ENCODE assay signal across 8 cellular contexts in genomic region chr16:10895053-10895946, GRCh38. TPM values are rescaled to one million over a fixed set of nuclear protein-coding genes. Genes with fewer than 3 reads are reported as not detected.
DNase-seq lines count a peak whose midpoint lies in the region; ATAC-seq, FAIRE-seq and TF ChIP-seq lines count a peak whose summit lies in the region.
"Had no signal": no experiment of that assay in that cellular context is flagged by ENCODE, and none has a peak within 500 bp of the region (broad histone marks: within the 10 kb centered on the region; RNA-seq: fewer than 3 reads in every experiment).

No MANE protein-coding gene starts in this region.

- H3K4me3 ChIP-seq in H7 (ENCODE audit: insufficient read depth, low read depth, low read length) (no peak overlapping the region), H1 (ENCODE audit: extremely low read depth in 1 of 4, insufficient read depth in 2 of 4, low read depth in 3 of 4, low read length in 4 of 4) (no peak overlapping the region)

- WGBS in H1 (ENCODE audit: extremely low coverage in 1 of 2, insufficient coverage in 1 of 2, insufficient read length in 1 of 2, insufficient replicate concordance in 2 of 2, low coverage in 1 of 2, low lambda C conversion rate in 2 of 2, missing lambda C conversion rate in 1 of 2), 2 experiments: 34% methylated on average over 17 of the region's 17 CpGs; no CpG with 5 or more reads in 1 of the 2 experiments

- no peak overlapping the region for H2AFZ ChIP-seq in H1 (ENCODE audit: low read length)

- no peaks in the 10 kb centered on the region for H3K79me2 ChIP-seq in H1 (ENCODE audit: control insufficient read depth in 1 of 2, insufficient read depth in 2 of 2, low read length in 2 of 2)

- no peak overlapping the region for H3K23ac ChIP-seq in H1 (ENCODE audit: insufficient read length)

- no peak for TF ChIP-seq CTCF in H1 (IDR thresholded peaks at IDR 0.05; ENCODE audit: control extremely low read depth in 1 of 3, insufficient read depth in 1 of 3, low read depth in 1 of 3, low read length in 3 of 3)

- no peak overlapping the region for H4K5ac ChIP-seq in H1 (ENCODE audit: insufficient read length, low read depth, low read length)

- no peak overlapping the region; the same call in 1 of the 2 replicates for H4K8ac ChIP-seq in H1 (ENCODE audit: extremely low read depth, insufficient read depth, low read length)

- no peak overlapping the region for H3K4ac ChIP-seq in H1 (replicated peaks; ENCODE audit: insufficient read length, low read depth, low read length)

- H3K14ac ChIP-seq in H1 (ENCODE audit: insufficient read length): no peak overlapping the region

- H3K4me2 ChIP-seq in H1 (ENCODE audit: insufficient read depth in 1 of 2, low read depth in 2 of 2, low read length in 2 of 2): peak overlapping the region; percentile 37 to 45; a peak in 2 of 4 replicates

- H2BK15ac ChIP-seq in H1 (ENCODE audit: low read length): no peak overlapping the region

- H2BK12ac ChIP-seq in H1 (ENCODE audit: low read depth, low read length): no peak overlapping the region

- no peak overlapping the region for H3K27ac ChIP-seq in H1 (ENCODE audit: low read depth, low read length)

- H3K36me3 ChIP-seq in H7 (replicated peaks; ENCODE audit: control insufficient read depth, insufficient read depth, low read length) (no peaks in the 10 kb centered on the region), H1 (ENCODE audit: control insufficient read depth in 2 of 4, insufficient read depth in 4 of 4, low read length in 3 of 4) (no peaks in the 10 kb centered on the region)

- H3K56ac ChIP-seq in H1 (replicated peaks; ENCODE audit: insufficient read length, low read depth, low read length): no peak overlapping the region

- H3K9me3 ChIP-seq in H1 (ENCODE audit: insufficient read depth in 2 of 2, low read depth in 1 of 2, low read length in 1 of 2): no peaks in the 10 kb centered on the region

- no peak overlapping the region for H2BK20ac ChIP-seq in H1 (ENCODE audit: low read length)

- no peak for TF ChIP-seq POLR2A in H1 (IDR thresholded peaks at IDR 0.05; ENCODE audit: control extremely low read depth in 1 of 2, low read depth in 2 of 2, low read length in 2 of 2)

- no peak overlapping the region for H2BK120ac ChIP-seq in H1 (replicated peaks; ENCODE audit: low read depth, low read length)

- no peak for ATAC-seq in GM18511 (IDR thresholded peaks at IDR 0.05; ENCODE audit: unreplicated experiment)
- ATAC-seq: left colon had no signal

- no peak for FAIRE-seq in H1 (lab: Jason Lieb, UNC)

- peak; percentile 91 for DNase-seq in H7
- peak; percentile 50 for DNase-seq in OCI-M1 (lab: John Stamatoyannopoulos, UW)
- DNase-seq in H1 (ENCODE audit: low read depth in 1 of 2, low spot score in 2 of 2): peak; percentile 38 to 92
- DNase-seq in posterior vena cava (ENCODE audit: low spot score): peak; percentile 85
- no peak for DNase-seq in SW 1271 (lab: John Stamatoyannopoulos, UW)
- no peak for DNase-seq in NCI-H146 (lab: John Stamatoyannopoulos, UW)

- CTCF ChIA-PET in H1 (lab: Charles Lee; ENCODE audit: partially characterized antibody): interaction anchor here (0.9 kb wide), 1 partner anchor 11 kb away, joined by 3 read pairs; no protein-coding TSS in a partner anchor

- TF ChIP-seq EP300 in H1 (IDR thresholded peaks at IDR 0.05; ENCODE audit: borderline replicate concordance in 1 of 2, low read depth in 2 of 2, low read length in 2 of 2): 0 out of 3 replicates have a peak, but pooled peaks of 1 of the 2 experiments have one; percentile 14

- H4K20me1 ChIP-seq in H1 (replicated peaks in 1 of 2; ENCODE audit: control insufficient read depth in 1 of 2, insufficient read depth in 2 of 2, low read length in 2 of 2): peaks cover 0 to 3% of the 10 kb centered on the region in 2 experiments

- H3K27me3 ChIP-seq in H7 (ENCODE audit: control insufficient read depth, insufficient read depth, low read length) (no peaks in the 10 kb centered on the region), H1 (replicated peaks in 1 of 4; ENCODE audit: control insufficient read depth in 3 of 4, extremely low read depth in 1 of 4, insufficient read depth in 3 of 4, low read length in 3 of 4) (no peaks in the 10 kb centered on the region; a peak in 1 of 7 replicates)

- POLR2A ChIA-PET in H1 (lab: Charles Lee; ENCODE audit: partially characterized antibody): interaction anchor here (1.0 kb wide), 1 partner anchor 146 kb away, joined by 4 read pairs; no protein-coding TSS in a partner anchor

- H3K79me1 ChIP-seq in H1 (ENCODE audit: low read depth, low read length): no peaks in the 10 kb centered on the region

- peaks cover 0 to 3% (median 0%) of the 10 kb centered on the region in 4 experiments; a peak in 2 of 7 replicates for H3K4me1 ChIP-seq in H1 (replicated peaks in 1 of 4; ENCODE audit: control insufficient read depth in 3 of 4, insufficient read depth in 4 of 4, low read length in 3 of 4)

- H4K91ac ChIP-seq in H1 (replicated peaks; ENCODE audit: insufficient read length, low read length): no peak overlapping the region

- intact Hi-C loops in posterior vena cava (cut with DNase I): no loop called here

- no peaks in the 10 kb centered on the region for H3K23me2 ChIP-seq in H1 (ENCODE audit: low read depth, low read length)

- H2BK5ac ChIP-seq in H1 (ENCODE audit: low read depth, low read length): no peak overlapping the region

- no peak overlapping the region for H3K9ac ChIP-seq in H1 (replicated peaks in 1 of 4; ENCODE audit: extremely low read depth in 1 of 4, low read depth in 3 of 4, low read length in 3 of 4)

- no peak for TF ChIP-seq RAD21 in H1 (IDR thresholded peaks at IDR 0.05 in 1 of 2, conservative IDR thresholded peaks at IDR 0.05 in 1 of 2; ENCODE audit: low read depth in 2 of 2, low read length in 2 of 2)

- no peak overlapping the region for H3K18ac ChIP-seq in H1 (ENCODE audit: extremely low read depth, low read length)

- H2AK5ac ChIP-seq in H1 (ENCODE audit: low read depth, low read length): no peak overlapping the region

TF ChIP-seq in H1, 55 proteins besides CTCF, POLR2A, EP300 and RAD21 (continues in another document):
- TF ChIP-seq HDAC2 (IDR thresholded peaks at IDR 0.05; ENCODE audit: borderline replicate concordance in 1 of 2, low read depth in 2 of 2, low read length in 2 of 2) (0 out of 4 replicates have a peak, but pooled peaks of 1 of the 2 experiments have one; percentile 29), ATF2 (IDR thresholded peaks at IDR 0.05; ENCODE audit: low read length) (no peak), TEAD4 (IDR thresholded peaks at IDR 0.05; ENCODE audit: low read depth, low read length) (no peak), MAX (IDR thresholded peaks at IDR 0.05) (0 out of 2 replicates have a peak, but pooled peaks have one; percentile 12), SIN3A (conservative IDR thresholded peaks at IDR 0.05 in 1 of 2, IDR thresholded peaks at IDR 0.05 in 1 of 2; ENCODE audit: low read depth in 1 of 2, low read length in 2 of 2) (peak; percentile 90 to 93)

RNA-seq across cellular contexts. Expression of gene CIITA, which starts 18.3 kb away (rescaled TPM):
- total RNA-seq in H7 (2014; rRNA removed; shearing (Covaris generic)): not detected in 2 replicates
- 0.06 and 0.07 TPM in 2 replicates for total RNA-seq in H1 (2021; fragmentation: NEBNext Ultra II Directional; extraction: Animal tissue kit (Norgen Biotek cat#: 25700))
- polyA plus RNA-seq in H1 (2011; rRNA removed): 0.16 and 0.17 TPM in 2 replicates
- 0.14 TPM for polyA plus RNA-seq in H1 (2011; cell fraction: cytosol; rRNA removed)
- polyA plus RNA-seq in H1 (2011; cell fraction: nucleus; rRNA removed): 0.44 TPM
- polyA plus RNA-seq in H1 (2012, experiment 1 of 2): 0.13 to 0.37 TPM (median 0.29 TPM) in 4 replicates
- polyA plus RNA-seq in H1 (2012, experiment 2 of 2): 0.14 TPM
- 0.02 TPM for polyA plus RNA-seq in H1 (2013, experiment 1 of 2)
- 0.04 TPM for polyA plus RNA-seq in H1 (2013, experiment 2 of 2)
- 0.05 and 0.09 TPM in 2 replicates for polyA minus RNA-seq in H1 (2011; rRNA and poly(A)+ RNA removed)
- polyA minus RNA-seq in H1 (2011; cell fraction: cytosol; rRNA and poly(A)+ RNA removed): not detected
- polyA minus RNA-seq in H1 (2011; cell fraction: nucleus; rRNA and poly(A)+ RNA removed): not detected
- total RNA-seq in posterior vena cava: 10 to 100 TPM; 10.0 to 11.9 TPM

RNA-seq across cellular contexts. Expression of gene DEXI, which starts 47.0 kb away (rescaled TPM):
- 55.9 and 63.1 TPM in 2 replicates for total RNA-seq in H7 (2014; rRNA removed; shearing (Covaris generic))
- 33.3 and 39.5 TPM in 2 replicates for total RNA-seq in H1 (2021; fragmentation: NEBNext Ultra II Directional; extraction: Animal tissue kit (Norgen Biotek cat#: 25700))
- 47.3 and 84.0 TPM in 2 replicates for polyA plus RNA-seq in H1 (2011; rRNA removed)
- polyA plus RNA-seq in H1 (2011; cell fraction: cytosol; rRNA removed): 53.5 TPM
- polyA plus RNA-seq in H1 (2011; cell fraction: nucleus; rRNA removed): 53.7 TPM
- 36.9 to 41.1 TPM (median 38.1 TPM) in 4 replicates for polyA plus RNA-seq in H1 (2012, experiment 1 of 2)
- polyA plus RNA-seq in H1 (2012, experiment 2 of 2): 46.0 TPM
- polyA plus RNA-seq in H1 (2013, experiment 1 of 2): 23.3 TPM
- 22.4 TPM for polyA plus RNA-seq in H1 (2013, experiment 2 of 2)
- polyA minus RNA-seq in H1 (2011; rRNA and poly(A)+ RNA removed): 28.3 and 41.4 TPM in 2 replicates
- 28.3 TPM for polyA minus RNA-seq in H1 (2011; cell fraction: cytosol; rRNA and poly(A)+ RNA removed)
- 18.6 TPM for polyA minus RNA-seq in H1 (2011; cell fraction: nucleus; rRNA and poly(A)+ RNA removed)
- total RNA-seq in posterior vena cava: 10 to 100 TPM; 36.0 to 39.8 TPM

RNA-seq across cellular contexts. Expression of gene CLEC16A, which starts 49.1 kb away (rescaled TPM):
- total RNA-seq in H7 (2014; rRNA removed; shearing (Covaris generic)): 12.0 and 15.1 TPM in 2 replicates
- 18.5 and 19.3 TPM in 2 replicates for total RNA-seq in H1 (2021; fragmentation: NEBNext Ultra II Directional; extraction: Animal tissue kit (Norgen Biotek cat#: 25700))
- polyA plus RNA-seq in H1 (2011; rRNA removed): 7.6 and 10.4 TPM in 2 replicates
- polyA plus RNA-seq in H1 (2011; cell fraction: cytosol; rRNA removed): 8.3 TPM
- polyA plus RNA-seq in H1 (2011; cell fraction: nucleus; rRNA removed): 15.4 TPM
- polyA plus RNA-seq in H1 (2012, experiment 1 of 2): 11.0 to 13.8 TPM (median 12.7 TPM) in 4 replicates
- polyA plus RNA-seq in H1 (2012, experiment 2 of 2): 5.8 TPM
- 6.8 TPM for polyA plus RNA-seq in H1 (2013, experiment 1 of 2)
- polyA plus RNA-seq in H1 (2013, experiment 2 of 2): 7.1 TPM
- 31.9 and 32.4 TPM in 2 replicates for polyA minus RNA-seq in H1 (2011; rRNA and poly(A)+ RNA removed)
- polyA minus RNA-seq in H1 (2011; cell fraction: cytosol; rRNA and poly(A)+ RNA removed): 16.2 TPM
- 20.1 TPM for polyA minus RNA-seq in H1 (2011; cell fraction: nucleus; rRNA and poly(A)+ RNA removed)
- total RNA-seq in posterior vena cava: 10 to 100 TPM; 19.4 to 20.1 TPM

Comparison
In these comparisons a context has a peak if more than half of its experiments do, and no peak if none do; other contexts are left out.
1. DNase-seq: peak in H7 (single experiment), OCI-M1 (single experiment), H1 (2 of 2) and posterior vena cava (single experiment); none in SW 1271 (0 of 2) and NCI-H146 (single experiment).
2. RNA of gene CIITA, which starts 18.3 kb away (total RNA-seq): 10.0 to 11.9 TPM in posterior vena cava; 0.06 to 0.07 TPM in H1 and not detected in H7; every median in the first group is over 10 times any median in the second.